8 cellular contexts compared by ENCODE assay signal in genomic region chr4:103046416-103047290, GRCh38. TPM values are rescaled to one million over a fixed set of nuclear protein-coding genes. Genes with fewer than 3 reads are reported as not detected.
DNase-seq lines count a peak whose midpoint lies in the region; ATAC-seq, FAIRE-seq and TF ChIP-seq lines count a peak whose summit lies in the region.

No MANE protein-coding gene starts in this region.

- H3K27me3 ChIP-seq in NT2/D1 (ENCODE audit: insufficient read depth, insufficient read length) (no peaks in the 10 kb centered on the region), heart left ventricle (no peaks in the 10 kb centered on the region)

- no peaks in the 10 kb centered on the region for H3K36me3 ChIP-seq in NT2/D1 (ENCODE audit: insufficient read depth, insufficient read length, low read length)
- H3K36me3 ChIP-seq in heart left ventricle: peaks cover 0 to 42% (median 13%) of the 10 kb centered on the region in 9 donors

- no peak overlapping the region for H3K9ac ChIP-seq in NT2/D1 (ENCODE audit: insufficient read length, low read depth)

- H3K27ac ChIP-seq in heart left ventricle: no peak overlapping the region

- no peak for FAIRE-seq in H54 (lab: Jason Lieb, UNC)

- intact Hi-C loops in heart left ventricle (cut with DNase I): loop anchor here in 7 of 10 donors (5.0 to 10.0 kb wide), 2 partner anchors 48 to 51 kb away; partner anchors contain the start of gene BDH2 (in 7 of the 7)
- intact Hi-C loops in sciatic nerve (cut with DNase I): no loop called here

- H3K4me1 ChIP-seq in NT2/D1 (ENCODE audit: insufficient read depth, insufficient read length) (no peaks in the 10 kb centered on the region), heart left ventricle (no peaks in the 10 kb centered on the region)

- DNase-seq in COLO668 (lab: John Stamatoyannopoulos, UW; ENCODE audit: unreplicated experiment) (peak; percentile 13), NT2/D1 (ENCODE audit: low read depth, low spot score) (peak; percentile 27), heart left ventricle (no peak), sciatic nerve (ENCODE audit: low spot score) (no peak), H54 (ENCODE audit: insufficient read length, low spot score) (no peak)
- DNase-seq in activated gamma-delta T cell treated with anti-CD3 and anti-CD28 coated beads, Interleukin-2, amount 50 U/mL, for 16 hours (ENCODE audit: low read depth): peak; percentile 9

- H3K9me3 ChIP-seq in NT2/D1 (ENCODE audit: insufficient read depth, low read length): no peaks in the 10 kb centered on the region
- H3K9me3 ChIP-seq in heart left ventricle: no peaks in the 10 kb centered on the region

- TF ChIP-seq POLR2A in heart left ventricle (IDR thresholded peaks at IDR 0.05) (no peak), H54 (IDR thresholded peaks at IDR 0.05; ENCODE audit: low read depth, low read length) (no peak)

- H3K4me3 ChIP-seq in NT2/D1 (ENCODE audit: insufficient read length, low read depth) (no peak overlapping the region), heart left ventricle (no peak overlapping the region)

- ATAC-seq in GM18873 (IDR thresholded peaks at IDR 0.05; ENCODE audit: low FRiP score, unreplicated experiment): peak; percentile 96
- ATAC-seq in HG03045 (IDR thresholded peaks at IDR 0.05; ENCODE audit: unreplicated experiment): peak; percentile 92
- peak in 3 of 4 donors; percentile 67 to 83 (median 80) for ATAC-seq in heart left ventricle
- ATAC-seq in sciatic nerve: peak; percentile 76

- WGBS in heart left ventricle, 4 donors: 38 to 46% (median 43%) methylated on average over 5 of the region's 5 CpGs

- peak; percentile 59 to 75 (median 66) for TF ChIP-seq CTCF in heart left ventricle (IDR thresholded peaks at IDR 0.05)

RNA-seq across cellular contexts. Expression of gene SLC9B1, which starts 27.1 kb away (rescaled TPM):
- total RNA-seq in heart left ventricle (1 to 10 TPM in 2 of 9 donors, under 1 TPM in 4, not detected in 3; 0.28 to 1.8 (median 0.61) TPM), sciatic nerve (3.7 TPM)
- under 1 TPM; 0.07 to 0.15 TPM for polyA plus RNA-seq in heart left ventricle

RNA-seq across cellular contexts. Expression of gene SLC9B2, which starts 29.9 kb away (rescaled TPM):
- total RNA-seq in heart left ventricle (1 to 10 TPM; 1.4 to 7.1 (median 4.6) TPM), sciatic nerve (19.0 TPM)
- 1 to 10 TPM; 1.7 to 5.1 TPM for polyA plus RNA-seq in heart left ventricle

RNA-seq across cellular contexts. Expression of gene BDH2, which starts 53.0 kb away (rescaled TPM):
- 10 to 100 TPM; 20.3 to 38.0 (median 25.8) TPM for total RNA-seq in heart left ventricle
- polyA plus RNA-seq in heart left ventricle: 10 to 100 TPM; 21.4 to 23.0 TPM
- total RNA-seq in sciatic nerve: 57.0 TPM

Comparison
In these comparisons a context has a peak if more than half of its experiments do, and no peak if none do; other contexts are left out.
1. DNase-seq: peak in COLO668 (single experiment), NT2/D1 (single experiment) and activated gamma-delta T cell treated with anti-CD3 and anti-CD28 coated beads, Interleukin-2, amount 50 U/mL, for 16 hours (single experiment); none in heart left ventricle (0 of 5), sciatic nerve (single experiment) and H54 (single experiment).
2. Peak in every context shown above with its lines, with median percentiles within 50 percentile points of each other: ATAC-seq.